ENCODE assay signal across 9 cellular contexts in the genomic region with DNA sequence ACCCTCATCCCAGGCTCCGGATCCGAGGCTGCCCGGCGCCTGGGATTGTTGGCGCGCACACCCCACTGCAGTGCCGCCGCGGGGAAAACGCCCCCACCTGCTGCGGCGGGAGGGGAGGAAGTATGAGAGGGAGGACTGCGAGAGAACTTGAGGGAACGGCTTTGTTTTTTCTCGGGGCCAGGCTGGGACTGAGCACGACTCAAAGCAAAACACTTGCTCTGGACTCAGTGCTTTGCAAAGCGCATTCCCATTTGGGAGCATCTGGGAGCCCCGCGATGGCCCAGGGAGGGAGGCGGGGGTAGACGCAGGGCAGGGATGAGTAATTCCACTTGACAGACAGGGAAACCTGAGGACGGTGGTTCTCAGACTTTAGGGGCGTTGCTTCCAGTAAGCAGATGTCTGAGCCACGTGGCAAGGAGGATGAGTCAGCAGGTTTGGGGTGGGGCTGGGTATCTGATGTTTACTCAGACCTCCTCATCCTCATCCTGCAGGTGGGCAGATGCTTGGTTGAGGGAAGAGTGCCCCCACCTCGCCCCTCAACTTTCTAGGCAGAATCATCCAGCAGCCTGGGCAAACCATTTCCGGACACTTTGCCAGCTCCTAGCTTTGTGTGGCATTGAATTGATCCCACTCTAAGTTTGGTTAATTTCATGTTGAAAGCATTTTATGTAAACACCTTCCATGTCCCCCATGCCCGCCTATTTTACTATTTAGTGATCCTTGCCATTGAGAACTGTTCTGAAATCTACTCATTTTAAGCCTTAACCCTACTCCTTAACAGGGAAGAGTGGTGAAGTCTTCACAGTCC. TPM values are rescaled to one million over a fixed set of nuclear protein-coding genes. Genes with fewer than 3 reads are reported as not detected.
DNase-seq lines count a peak whose midpoint lies in the region; ATAC-seq and TF ChIP-seq lines count a peak whose summit lies in the region.
"Had no signal": no experiment of that assay in that cellular context is flagged by ENCODE, and none has a peak within 500 bp of the region (broad histone marks: within the 10 kb centered on the region; RNA-seq: fewer than 3 reads in every experiment).

No MANE protein-coding gene starts in this region.

- DNase-seq in GM03348 (ENCODE audit: low spot score) (peak; percentile 86), NCI-H226 (peak; percentile 78), left lung (peak; percentile 70 to 83)
- DNase-seq in activated CD4-positive, CD25-positive, alpha-beta regulatory T cell (lab: John Stamatoyannopoulos, UW): peak; percentile 32 to 64 (median 59)
- peak; percentile 59 for DNase-seq in central memory CD4-positive, alpha-beta T cell
- peak; percentile 57 to 79 (median 73) for DNase-seq in stimulated activated CD4-positive, alpha-beta T cell treated with anti-CD3 and anti-CD28 coated beads, TNF-alpha, amount 100 ng/mL, for 4 hours (ENCODE audit: low read depth in 3 of 3)

- ATAC-seq in HG02870 (IDR thresholded peaks at IDR 0.05; ENCODE audit: unreplicated experiment) (peak; percentile 63), left lung (peak; percentile 78), GM18909 (IDR thresholded peaks at IDR 0.05; ENCODE audit: poor library complexity, unreplicated experiment) (no peak)

- intact Hi-C loops in left lung (cut with DNase I): no loop called here

- peak overlapping the region in 1 of 2 donors; percentile 57 for H3K27ac ChIP-seq in left lung

- no peaks in the 10 kb centered on the region for H3K36me3 ChIP-seq in left lung

- peaks cover 12 to 41% of the 10 kb centered on the region in 2 donors for H3K4me1 ChIP-seq in left lung

- no peaks in the 10 kb centered on the region for H3K9me3 ChIP-seq in left lung

- TF ChIP-seq CTCF in left lung (IDR thresholded peaks at IDR 0.05): no peak

- peaks cover 29 to 48% of the 10 kb centered on the region in 2 donors for H3K27me3 ChIP-seq in left lung

- H3K4me3 ChIP-seq in left lung: peak overlapping the region in 1 of 2 donors; percentile 41

RNA-seq across cellular contexts. Expression of a gene that starts 1.5 kb away (rescaled TPM):
- 10 to 100 TPM in 1 of 2 donors, 1 to 10 TPM in 1; 1.7 to 11.2 TPM for total RNA-seq in left lung

RNA-seq across cellular contexts. Expression of a gene that starts 37.1 kb away (rescaled TPM):
- total RNA-seq in left lung: not detected
- total RNA-seq: pulmonary artery endothelial cell had no signal

RNA-seq across cellular contexts. Expression of a gene that starts 41.0 kb away (rescaled TPM):
- total RNA-seq in left lung: 1 to 10 TPM; 1.0 to 1.3 TPM
- total RNA-seq: pulmonary artery endothelial cell had no signal
